15 cellular contexts compared by ENCODE assay signal in genomic region chr13:37198629-37199028, GRCh38.
DNase-seq lines count a peak whose midpoint lies in the region; ATAC-seq, FAIRE-seq and TF ChIP-seq lines count a peak whose summit lies in the region.
"Had no signal": no experiment of that assay in that cellular context is flagged by ENCODE, and none has a peak within 500 bp of the region (broad histone marks: within the 10 kb centered on the region; RNA-seq: fewer than 3 reads in every experiment).

No MANE protein-coding gene starts in this region.

- H3K36me3 Mint-ChIP-seq in astrocyte (ENCODE audit: low read depth, unreplicated experiment) = no peaks in the 10 kb centered on the region

- H3K79me2 ChIP-seq in astrocyte (ENCODE audit: insufficient read depth, low read length) = no peaks in the 10 kb centered on the region

- no peak for FAIRE-seq in astrocyte (lab: Jason Lieb, UNC)
- FAIRE-seq: A204.1 had no signal

- H3K9me3 Mint-ChIP-seq in astrocyte (ENCODE audit: unreplicated experiment) = no peaks in the 10 kb centered on the region

- H3K36me3 ChIP-seq in A673 (ENCODE audit: insufficient read depth, low read length, poor library complexity, severe bottlenecking) (no peaks in the 10 kb centered on the region), HEK293 (ENCODE audit: control insufficient read depth in 2 of 2, insufficient read depth in 1 of 2, low read length in 2 of 2) (no peaks in the 10 kb centered on the region), astrocyte (ENCODE audit: insufficient read depth, low read length) (no peaks in the 10 kb centered on the region), iPS-18a (ENCODE audit: control insufficient read depth, low read depth, low read length) (no peaks in the 10 kb centered on the region)

- peak overlapping the region; percentile 10 for H3K4me2 ChIP-seq in astrocyte (ENCODE audit: low read length)
- H3K4me2 ChIP-seq: PC-9 had no signal

- no peak overlapping the region for H3K4me3 Mint-ChIP-seq in astrocyte (ENCODE audit: unreplicated experiment)

- H3K27ac Mint-ChIP-seq in astrocyte (ENCODE audit: unreplicated experiment) = no peak overlapping the region

- intact Hi-C loops in A673 (cut with micrococcal nuclease; ENCODE audit: unreplicated experiment) = no loop called here

- H3K27me3 Mint-ChIP-seq in astrocyte (ENCODE audit: low read depth, unreplicated experiment) = no peaks in the 10 kb centered on the region

- H3K27me3 ChIP-seq in A673 (replicated peaks; ENCODE audit: insufficient read depth, low read depth, low read length, poor library complexity) = no peaks in the 10 kb centered on the region
- no peaks in the 10 kb centered on the region for H3K27me3 ChIP-seq in astrocyte (ENCODE audit: insufficient read depth, low read length)
- no peaks in the 10 kb centered on the region for H3K27me3 ChIP-seq in iPS-18a (ENCODE audit: control insufficient read depth, insufficient read depth, low read length)

- TF ChIP-seq CTCF in A673 (conservative IDR thresholded peaks at IDR 0.05; ENCODE audit: low read depth, low read length) (no peak), HEK293 (tag by site-specific recombination; IDR thresholded peaks at IDR 0.05) (no peak), astrocyte (IDR thresholded peaks at IDR 0.05; ENCODE audit: insufficient read depth, low read depth, low read length) (no peak)

- DNase-seq in A673 (ENCODE audit: low spot score) (peak; percentile 26), astrocyte (ENCODE audit: low read depth) (no peak), NCI-H510A treated with DMSO at 0.1 percent for 48 hours (lab: John Stamatoyannopoulos, UW) (no peak), COR-L47 (lab: John Stamatoyannopoulos, UW) (no peak), HT-29 (ENCODE audit: low spot score) (no peak)
- DNase-seq: C1 segment of cervical spinal cord, NCI-H187, NCI-H2171, NCI-H446, NCI-H748 treated with DMSO at 0.1 percent for 48 hours, PC-9 had no signal

- ATAC-seq in GM19397 (IDR thresholded peaks at IDR 0.05; ENCODE audit: unreplicated experiment) = no peak

- CTCF ChIA-PET in A673 (lab: Charles Lee) = no interaction called here
- CTCF ChIA-PET in HEK293 (lab: Yijun Ruan, JAX) = interaction anchor here (1.3 kb wide), 1 partner anchor 12 kb away, joined by 3 read pairs; no protein-coding TSS in a partner anchor

- POLR2A ChIA-PET in A673 (lab: Charles Lee; ENCODE audit: low non-redundant PET) = no interaction called here
- POLR2A ChIA-PET in HEK293 (lab: Yijun Ruan, JAX) = no interaction called here

- H3K9me3 ChIP-seq in A673 (ENCODE audit: low read depth, low read length, poor library complexity, severe bottlenecking) (peaks cover 16% of the 10 kb centered on the region), HEK293 (ENCODE audit: control insufficient read depth, insufficient read depth, low read depth, low read length) (no peaks in the 10 kb centered on the region), astrocyte (ENCODE audit: insufficient read depth, low read depth, low read length) (no peaks in the 10 kb centered on the region), iPS-18a (ENCODE audit: control insufficient read depth, low read depth, low read length) (no peaks in the 10 kb centered on the region)

- H3K9ac ChIP-seq in astrocyte (ENCODE audit: low read length) (peak overlapping the region; percentile 41), iPS-18a (ENCODE audit: low read length) (no peak overlapping the region)

- no peak overlapping the region for H3K27ac ChIP-seq in A673 (ENCODE audit: low read depth, low read length, poor library complexity, severe bottlenecking)
- no peak overlapping the region for H3K27ac ChIP-seq in HEK293 (ENCODE audit: extremely low read depth, low read depth, low read length)
- H3K27ac ChIP-seq in astrocyte (ENCODE audit: low read depth, low read length) = peak overlapping the region; percentile 55
- peak overlapping the region; percentile 26 for H3K27ac ChIP-seq in iPS-18a (ENCODE audit: low read length)
- H3K27ac ChIP-seq: PC-9 had no signal

- H3K4me3 ChIP-seq in A673 (ENCODE audit: low read depth, low read length, poor library complexity, severe bottlenecking) (no peak overlapping the region), HEK293 (ENCODE audit: low read depth, low read length) (no peak overlapping the region), astrocyte (ENCODE audit: insufficient read depth, low read depth, low read length) (no peak overlapping the region), iPS-18a (ENCODE audit: low read length) (no peak overlapping the region)
- H3K4me3 ChIP-seq: PC-9 had no signal

- H2AFZ ChIP-seq in astrocyte (ENCODE audit: low read depth, low read length) = peak overlapping the region; percentile 62
- H2AFZ ChIP-seq: PC-9 had no signal

- BruUV-seq in A673 (replicated peaks; lab: Mats Ljungman, UMichigan) = no TSS peak

- H4K20me1 ChIP-seq in astrocyte (ENCODE audit: insufficient read depth, low read length) = no peaks in the 10 kb centered on the region

- H3K4me1 Mint-ChIP-seq in astrocyte (ENCODE audit: low read depth, unreplicated experiment) = peaks cover 2% of the 10 kb centered on the region

- H3K4me1 ChIP-seq in A673 (ENCODE audit: insufficient read depth, low read length, poor library complexity, severe bottlenecking) (peaks cover 14% of the 10 kb centered on the region), HEK293 (ENCODE audit: control insufficient read depth, insufficient read depth, low read length) (no peaks in the 10 kb centered on the region), astrocyte (ENCODE audit: insufficient read depth, low read length) (peaks cover 12% of the 10 kb centered on the region), iPS-18a (ENCODE audit: control insufficient read depth, low read depth, low read length) (peaks cover 24% of the 10 kb centered on the region)

TF ChIP-seq in HEK293, 187 proteins besides CTCF, POLR2A, EP300 and RAD21:
- TF ChIP-seq ZIC2 (tag by site-specific recombination; IDR thresholded peaks at IDR 0.05) (0 out of 2 replicates have a peak, but pooled peaks have one; percentile 34), ZNF624 (tag by site-specific recombination; IDR thresholded peaks at IDR 0.05) (no peak), HOXC10 (CRISPR knock-in tag; IDR thresholded peaks at IDR 0.05) (no peak), GLIS1 (tag by site-specific recombination; IDR thresholded peaks at IDR 0.05) (peak; percentile 46), ZBTB49 (tag by site-specific recombination; IDR thresholded peaks at IDR 0.05; ENCODE audit: low read depth) (no peak), ZNF677 (tag by site-specific recombination; IDR thresholded peaks at IDR 0.05) (no peak), YY1 (tag by site-specific recombination; IDR thresholded peaks at IDR 0.05) (no peak), ZNF140 (tag by site-specific recombination; IDR thresholded peaks at IDR 0.05) (no peak), ZNF16 (tag by site-specific recombination; IDR thresholded peaks at IDR 0.05; ENCODE audit: low read depth) (no peak), ZNF791 (tag by site-specific recombination; IDR thresholded peaks at IDR 0.05) (no peak)
- TF ChIP-seq, protein P1, sequence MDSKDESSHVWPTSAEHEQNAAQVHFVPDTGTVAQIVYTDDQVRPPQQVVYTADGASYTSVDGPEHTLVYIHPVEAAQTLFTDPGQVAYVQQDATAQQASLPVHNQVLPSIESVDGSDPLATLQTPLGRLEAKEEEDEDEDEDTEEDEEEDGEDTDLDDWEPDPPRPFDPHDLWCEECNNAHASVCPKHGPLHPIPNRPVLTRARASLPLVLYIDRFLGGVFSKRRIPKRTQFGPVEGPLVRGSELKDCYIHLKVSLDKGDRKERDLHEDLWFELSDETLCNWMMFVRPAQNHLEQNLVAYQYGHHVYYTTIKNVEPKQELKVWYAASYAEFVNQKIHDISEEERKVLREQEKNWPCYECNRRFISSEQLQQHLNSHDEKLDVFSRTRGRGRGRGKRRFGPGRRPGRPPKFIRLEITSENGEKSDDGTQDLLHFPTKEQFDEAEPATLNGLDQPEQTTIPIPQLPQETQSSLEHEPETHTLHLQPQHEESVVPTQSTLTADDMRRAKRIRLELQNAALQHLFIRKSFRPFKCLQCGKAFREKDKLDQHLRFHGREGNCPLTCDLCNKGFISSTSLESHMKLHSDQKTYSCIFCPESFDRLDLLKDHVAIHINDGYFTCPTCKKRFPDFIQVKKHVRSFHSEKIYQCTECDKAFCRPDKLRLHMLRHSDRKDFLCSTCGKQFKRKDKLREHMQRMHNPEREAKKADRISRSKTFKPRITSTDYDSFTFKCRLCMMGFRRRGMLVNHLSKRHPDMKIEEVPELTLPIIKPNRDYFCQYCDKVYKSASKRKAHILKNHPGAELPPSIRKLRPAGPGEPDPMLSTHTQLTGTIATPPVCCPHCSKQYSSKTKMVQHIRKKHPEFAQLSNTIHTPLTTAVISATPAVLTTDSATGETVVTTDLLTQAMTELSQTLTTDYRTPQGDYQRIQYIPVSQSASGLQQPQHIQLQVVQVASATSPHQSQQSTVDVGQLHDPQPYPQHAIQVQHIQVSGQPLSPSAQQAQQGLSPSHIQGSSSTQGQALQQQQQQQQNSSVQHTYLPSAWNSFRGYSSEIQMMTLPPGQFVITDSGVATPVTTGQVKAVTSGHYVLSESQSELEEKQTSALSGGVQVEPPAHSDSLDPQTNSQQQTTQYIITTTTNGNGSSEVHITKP (tag by site-specific recombination; IDR thresholded peaks at IDR 0.05) = no peak

Comparison
In these comparisons a context has a peak if more than half of its experiments do, and no peak if none do; other contexts are left out.
1. H3K27ac ChIP-seq: peak in astrocyte (single experiment) and iPS-18a (single experiment); none in A673 (single experiment) and HEK293 (single experiment).